ENCODE assay signal across 11 cellular contexts in genomic region chr18:62485684-62486083, GRCh38. TPM values are rescaled to one million over a fixed set of nuclear protein-coding genes. Genes with fewer than 3 reads are reported as not detected.
A peak's percentile ranks its signal among the peaks of the same experiment; 100 is the strongest.
DNase-seq lines count a peak whose midpoint lies in the region; ATAC-seq, FAIRE-seq and TF ChIP-seq lines count a peak whose summit lies in the region.
"Had no signal": no experiment of that assay in that cellular context is flagged by ENCODE, and none has a peak within 500 bp of the region (broad histone marks: within the 10 kb centered on the region; RNA-seq: fewer than 3 reads in every experiment).

No MANE protein-coding gene starts in this region.

- peak; percentile 95 for FAIRE-seq in K562 (lab: Jason Lieb, UNC)
- FAIRE-seq: endometrium, GM12891 had no signal

- CTCF ChIA-PET in K562 (lab: Yijun Ruan, JAX; ENCODE audit: low intra/inter-chr PET ratio) = no interaction called here
- CTCF ChIA-PET in CD8-positive, alpha-beta memory T cell (lab: Charles Lee) = no interaction called here

- peaks cover 0 to 17% of the 10 kb centered on the region in 2 experiments; a peak in 2 of 5 replicates for H3K4me1 ChIP-seq in K562 (replicated peaks in 1 of 2; ENCODE audit: control insufficient read depth in 2 of 2, insufficient read depth in 2 of 2, low read length in 2 of 2)
- H3K4me1 ChIP-seq in CD8-positive, alpha-beta memory T cell (ENCODE audit: insufficient read depth, low read length) = no peaks in the 10 kb centered on the region

- H3K36me3 Mint-ChIP-seq in mesothelial cell of epicardium = peaks cover 8% of the 10 kb centered on the region
- H3K36me3 Mint-ChIP-seq in CD8-positive, alpha-beta memory T cell = peaks cover under 1 to 6% (median 2%) of the 10 kb centered on the region in 3 donors

- H3K36me3 ChIP-seq in K562 (ENCODE audit: control insufficient read depth, insufficient read depth, low read length) = no peaks in the 10 kb centered on the region
- no peaks in the 10 kb centered on the region for H3K36me3 ChIP-seq in CD8-positive, alpha-beta memory T cell (ENCODE audit: insufficient read depth, low read length)

- WGBS in K562 (ENCODE audit: insufficient coverage, low coverage, missing lambda C conversion rate) = 0% methylated on average over 8 of the region's 9 CpGs

- DNase-seq in Caki2 (ENCODE audit: low read depth) (peak; percentile 79), LHCN-M2 (ENCODE audit: low read depth) (peak; percentile 69), K562 (ENCODE audit: extremely low read depth in 1 of 4, low spot score in 3 of 4) (peak; percentile 35 to 81 (median 56)), mesothelial cell of epicardium (ENCODE audit: low spot score in 2 of 2, unreplicated experiment in 2 of 2) (no peak), activated gamma-delta T cell treated with Interleukin-2 at 50 U/mL for 16 hours (no peak)
- DNase-seq in activated CD8-positive, alpha-beta memory T cell treated with anti-CD3 and anti-CD28 coated beads for 24 hours = no peak
- DNase-seq in CD8-positive, alpha-beta memory T cell = no peak
- DNase-seq: activated B cell treated with CpG ODN at 0.5 μM for 24 hours had no signal

- H3K4me1 Mint-ChIP-seq in mesothelial cell of epicardium = peaks cover 20% of the 10 kb centered on the region
- H3K4me1 Mint-ChIP-seq in CD8-positive, alpha-beta memory T cell = no peaks in the 10 kb centered on the region
- H3K4me1 Mint-ChIP-seq: activated B cell treated with CpG ODN at 0.5 μM for 24 hours had no signal

- no TSS peak for BruUV-seq in K562 (replicated peaks; lab: Mats Ljungman, UMichigan)

- H3K79me2 ChIP-seq in K562 (ENCODE audit: control insufficient read depth, insufficient read depth, low read length) = no peaks in the 10 kb centered on the region

- H4K20me1 ChIP-seq in K562 (replicated peaks; ENCODE audit: control insufficient read depth, insufficient read depth, low read length) = no peaks in the 10 kb centered on the region

- TF ChIP-seq POLR2A in K562 (conservative IDR thresholded peaks at IDR 0.05) = no peak

- H3K4me2 ChIP-seq in K562 (ENCODE audit: insufficient read depth, low read length) = peak overlapping the region; percentile 48

- peak overlapping the region in 1 of 2 experiments; percentile 27; a peak in 2 of 4 replicates for H3K9ac ChIP-seq in K562 (ENCODE audit: insufficient read depth in 1 of 2, low read depth in 2 of 2, low read length in 2 of 2)

- H3K9me1 ChIP-seq in K562 (ENCODE audit: control insufficient read depth, insufficient read depth, low read length) = no peaks in the 10 kb centered on the region

- ATAC-seq in K562 = peak; percentile 92
- ATAC-seq in GM19397 (IDR thresholded peaks at IDR 0.05; ENCODE audit: unreplicated experiment) = no peak

- H3K4me3 Mint-ChIP-seq in mesothelial cell of epicardium = peak overlapping the region; percentile 6
- H3K4me3 Mint-ChIP-seq in CD8-positive, alpha-beta memory T cell = no peak overlapping the region
- H3K4me3 Mint-ChIP-seq: activated B cell treated with CpG ODN at 0.5 μM for 24 hours had no signal

- no peaks in the 10 kb centered on the region for H3K27me3 Mint-ChIP-seq in mesothelial cell of epicardium (ENCODE audit: low read depth)
- H3K27me3 Mint-ChIP-seq in CD8-positive, alpha-beta memory T cell = peaks cover 18 to 48% of the 10 kb centered on the region in 2 donors

- peak; percentile 63; the same call in 1 of the 2 replicates for TF ChIP-seq EP300 in K562 (IDR thresholded peaks at IDR 0.05; ENCODE audit: low read length)

- TF ChIP-seq RAD21 in K562 (CRISPR knock-in tag; conservative IDR thresholded peaks at IDR 0.05 in 1 of 2, IDR thresholded peaks at IDR 0.05 in 1 of 2) = no peak

- peaks cover 19% of the 10 kb centered on the region for H3K9me3 Mint-ChIP-seq in mesothelial cell of epicardium
- peaks cover 14 to 20% (median 17%) of the 10 kb centered on the region in 5 donors for H3K9me3 Mint-ChIP-seq in CD8-positive, alpha-beta memory T cell

- peak overlapping the region; percentile 64 for H2AFZ ChIP-seq in K562 (ENCODE audit: low read depth, low read length)

- H3K27me3 ChIP-seq in K562 (ENCODE audit: control insufficient read depth in 2 of 2, insufficient read depth in 2 of 2, low read length in 2 of 2) = no peaks in the 10 kb centered on the region
- H3K27me3 ChIP-seq in CD8-positive, alpha-beta memory T cell (ENCODE audit: insufficient read depth, low read length, poor library complexity, severe bottlenecking) = no peaks in the 10 kb centered on the region

- H3K9me3 ChIP-seq in K562 (replicated peaks; ENCODE audit: control insufficient read depth, insufficient read depth, low read depth, low read length) = no peaks in the 10 kb centered on the region; the same call in 1 of the 2 replicates
- H3K9me3 ChIP-seq in CD8-positive, alpha-beta memory T cell (ENCODE audit: low read length) = peaks cover under 1% of the 10 kb centered on the region

- POLR2A ChIA-PET in K562 (lab: Yijun Ruan, JAX) = no interaction called here
- POLR2A ChIA-PET in CD8-positive, alpha-beta memory T cell (lab: Charles Lee) = no interaction called here

- H3K27ac ChIP-seq in K562 (ENCODE audit: extremely low read depth, low read depth, low read length) = peak overlapping the region; percentile 73; the same call in 2 of the 3 replicates
- no peak overlapping the region for H3K27ac ChIP-seq in CD8-positive, alpha-beta memory T cell (ENCODE audit: low read depth, low read length)

- peak overlapping the region; percentile 75 for H3K27ac Mint-ChIP-seq in mesothelial cell of epicardium
- H3K27ac Mint-ChIP-seq in CD8-positive, alpha-beta memory T cell = no peak overlapping the region
- H3K27ac Mint-ChIP-seq: activated B cell treated with CpG ODN at 0.5 μM for 24 hours had no signal

- H3K4me3 ChIP-seq in K562 = no peak overlapping the region
- no peak overlapping the region for H3K4me3 ChIP-seq in CD8-positive, alpha-beta memory T cell (ENCODE audit: low read length)

- intact Hi-C loops in K562 (cut with micrococcal nuclease) = no loop called here

- in situ Hi-C loops in Caki2 (cut with HindIII; ENCODE audit: low pct_unique_long_range_greater_than_20kb, low sequenced_read_pairs) = no loop called here
- in situ Hi-C loops in K562 (cut with MboI) = no loop called here

- TF ChIP-seq CTCF in K562 (IDR thresholded peaks at IDR 0.05 in 2 of 3, conservative IDR thresholded peaks at IDR 0.05 in 1 of 3; ENCODE audit: insufficient read depth in 2 of 3, low read depth in 1 of 3, low read length in 3 of 3) = no peak
- TF ChIP-seq CTCF in mesothelial cell of epicardium (IDR thresholded peaks at IDR 0.05; ENCODE audit: unreplicated experiment) = no peak

TF ChIP-seq in K562, 482 proteins besides CTCF, POLR2A, EP300 and RAD21 (continues in another document):
- TF ChIP-seq NFXL1 (CRISPR knock-in tag; IDR thresholded peaks at IDR 0.05) (no peak), TGIF2 (CRISPR knock-in tag; IDR thresholded peaks at IDR 0.05) (no peak)

RNA-seq across cellular contexts. Expression of gene ZCCHC2, which starts 37.1 kb away (rescaled TPM):
- total RNA-seq in Caki2 (2014; rRNA removed; shearing (Covaris generic); ENCODE audit: low replicate concordance) = 3.2 and 15.5 TPM in 2 replicates
- total RNA-seq in LHCN-M2 (2014; rRNA removed) = 1.7 and 2.5 TPM in 2 replicates
- 1.4 TPM for polyA plus RNA-seq in LHCN-M2 (2012)
- 12.9 and 18.0 TPM in 2 replicates for total RNA-seq in K562 (2011; cell fraction: chromatin; rRNA removed; ENCODE audit: low replicate concordance)
- total RNA-seq in K562 (2011; cell fraction: nucleolus; rRNA removed) = 12.3 and 12.5 TPM in 2 replicates
- total RNA-seq in K562 (2011; cell fraction: nucleoplasm; rRNA removed) = 12.9 and 13.4 TPM in 2 replicates
- total RNA-seq in K562 (2014; rRNA removed) = 6.0 and 6.5 TPM in 2 replicates
- total RNA-seq in K562 (2014; rRNA removed; fragmentation: Illumina TruSeq; extraction: Trizol) = 4.9 and 5.7 TPM in 2 replicates
- 6.3 and 6.9 TPM in 2 replicates for total RNA-seq in K562 (2015; rRNA removed; fragmentation: Illumina TruSeq; extraction: Trizol)
- 8.5 and 9.2 TPM in 2 replicates for total RNA-seq in K562 (2021)
- 7.7 and 8.4 TPM in 2 replicates for polyA plus RNA-seq in K562 (2011; rRNA removed)
- polyA plus RNA-seq in K562 (2011; cell fraction: cytosol; rRNA removed) = 6.8 and 9.9 TPM in 2 replicates
- polyA plus RNA-seq in K562 (2011; cell fraction: nucleus; rRNA removed) = 11.9 and 15.4 TPM in 2 replicates
- 3.8 and 5.1 TPM in 2 replicates for polyA plus RNA-seq in K562 (2012)
- 5.3 and 7.1 TPM in 2 replicates for polyA plus RNA-seq in K562 (2014; fragmentation: Illumina TruSeq; extraction: Trizol)
- 1 to 10 TPM; 1.0 to 1.9 TPM for polyA plus RNA-seq in K562 (2014; fragmentation: Nextera tagmentation; extraction: Ambion mirVana)
- polyA plus RNA-seq in K562 (2014; rRNA removed) = 3.7 and 7.2 TPM in 2 replicates
- 16.3 and 18.6 TPM in 2 replicates for polyA minus RNA-seq in K562 (2011; rRNA and poly(A)+ RNA removed)
- 6.6 and 10.0 TPM in 2 replicates for polyA minus RNA-seq in K562 (2011; cell fraction: cytosol; rRNA and poly(A)+ RNA removed)
- polyA minus RNA-seq in K562 (2011; cell fraction: nucleus; rRNA and poly(A)+ RNA removed) = 11.2 and 20.2 TPM in 2 replicates
- 16.7 to 18.3 TPM (median 17.5 TPM) in 3 replicates for total RNA-seq in mesothelial cell of epicardium
- 10 to 100 TPM; 36.4 to 37.9 TPM for total RNA-seq in CD8-positive, alpha-beta memory T cell
- polyA plus RNA-seq in CD8-positive, alpha-beta memory T cell = 2.9 TPM

Comparison
In these comparisons a context has a peak if more than half of its experiments do, and no peak if none do; other contexts are left out.
1. DNase-seq: peak in Caki2 (single experiment), LHCN-M2 (single experiment) and K562 (4 of 4); none in mesothelial cell of epicardium (0 of 2), activated CD8-positive, alpha-beta memory T cell treated with anti-CD3 and anti-CD28 coated beads for 24 hours (single experiment), activated gamma-delta T cell treated with Interleukin-2 at 50 U/mL for 16 hours (single experiment) and CD8-positive, alpha-beta memory T cell (0 of 5).